8 cellular contexts compared by ENCODE assay signal in genomic region chr7:19051767-19052375, GRCh38.
A peak's percentile ranks its signal among the peaks of the same experiment; 100 is the strongest.
DNase-seq lines count a peak whose midpoint lies in the region; ATAC-seq and TF ChIP-seq lines count a peak whose summit lies in the region.

No MANE protein-coding gene starts in this region.

- no peaks in the 10 kb centered on the region for H4K20me1 ChIP-seq in Loucy (ENCODE audit: insufficient read depth, low read length, poor library complexity, severe bottlenecking)

- no peak overlapping the region for H3K4me3 Mint-ChIP-seq in activated CD8-positive, alpha-beta T cell treated with anti-CD3 and anti-CD28 coated beads, Interleukin-2, amount 10 ng/mL, durations not matched to agents 7 days and 5 days
- no peak overlapping the region for H3K4me3 Mint-ChIP-seq in immature natural killer cell

- no peak for TF ChIP-seq POLR2A in thyroid gland (IDR thresholded peaks at IDR 0.05)

- H3K4me3 ChIP-seq in Loucy (ENCODE audit: low read length, poor library complexity, severe bottlenecking) (no peak overlapping the region), thyroid gland (replicated peaks in 1 of 3) (no peak overlapping the region)

- H3K4me1 ChIP-seq in Loucy (ENCODE audit: insufficient read depth, low read length, poor library complexity, severe bottlenecking) (no peaks in the 10 kb centered on the region), thyroid gland (no peaks in the 10 kb centered on the region)

- intact Hi-C loops in thyroid gland (cut with DNase I), result no loop called here

- no peaks in the 10 kb centered on the region for H3K4me1 Mint-ChIP-seq in activated CD8-positive, alpha-beta T cell treated with anti-CD3 and anti-CD28 coated beads, Interleukin-2, amount 10 ng/mL, durations not matched to agents 7 days and 5 days (ENCODE audit: low read depth)
- H3K4me1 Mint-ChIP-seq in immature natural killer cell, result no peaks in the 10 kb centered on the region

- H3K27me3 ChIP-seq in Loucy (ENCODE audit: insufficient read depth, low read length, poor library complexity, severe bottlenecking) (no peaks in the 10 kb centered on the region), thyroid gland (no peaks in the 10 kb centered on the region)

- CTCF ChIA-PET in activated CD8-positive, alpha-beta T cell treated with anti-CD3 and anti-CD28 coated beads, Interleukin-2, amount 10 ng/mL, durations not matched to agents 7 days and 5 days (lab: Charles Lee), result interaction anchor here (1.1 to 1.4 kb wide), 2 partner anchors 12 to 26 kb away, joined by 3 to 7 read pairs; no protein-coding TSS in a partner anchor

- no peaks in the 10 kb centered on the region for H3K9me3 Mint-ChIP-seq in activated CD8-positive, alpha-beta T cell treated with anti-CD3 and anti-CD28 coated beads, Interleukin-2, amount 10 ng/mL, durations not matched to agents 7 days and 5 days (ENCODE audit: insufficient read depth)
- peaks cover 0 to 3% (median 0%) of the 10 kb centered on the region in 6 donors for H3K9me3 Mint-ChIP-seq in immature natural killer cell

- H3K9me2 ChIP-seq in Loucy (replicated peaks; ENCODE audit: low read depth, low read length), result no peaks in the 10 kb centered on the region

- H3K36me3 ChIP-seq in Loucy (ENCODE audit: insufficient read depth, low read length), result no peaks in the 10 kb centered on the region
- H3K36me3 ChIP-seq in thyroid gland, result no peaks in the 10 kb centered on the region

- H3K9ac ChIP-seq in Loucy (ENCODE audit: low read depth, low read length, poor library complexity, severe bottlenecking), result no peak overlapping the region

- WGBS in thyroid gland, 2 donors, result 69 to 74% methylated on average over 7 of the region's 7 CpGs

- ATAC-seq in activated CD8-positive, alpha-beta T cell treated with anti-CD3 and anti-CD28 coated beads, Interleukin-2, amount 10 ng/mL, durations not matched to agents 7 days and 5 days, result no peak

- H3K27ac Mint-ChIP-seq in activated CD8-positive, alpha-beta T cell treated with anti-CD3 and anti-CD28 coated beads, Interleukin-2, amount 10 ng/mL, durations not matched to agents 7 days and 5 days, result no peak overlapping the region
- no peak overlapping the region for H3K27ac Mint-ChIP-seq in immature natural killer cell

- DNase-seq in AG08396 (ENCODE audit: low spot score) (peak; percentile 33), ELR (ENCODE audit: low read depth) (peak; percentile 72), HCEC 1CT (peak; percentile 8), immature natural killer cell (peak in 2 of 3 donors; percentile 12 to 16), thyroid gland (peak in 1 of 2 donors; percentile 12), NCI-H128 (lab: John Stamatoyannopoulos, UW; ENCODE audit: unreplicated experiment) (no peak)
- peak; percentile 40 for DNase-seq in activated CD8-positive, alpha-beta T cell treated with anti-CD3 and anti-CD28 coated beads, Interleukin-2, amount 10 ng/mL, durations not matched to agents 7 days and 5 days

- H3K27ac ChIP-seq in thyroid gland, result no peak overlapping the region

- no peaks in the 10 kb centered on the region for H3K79me2 ChIP-seq in Loucy (ENCODE audit: insufficient read depth, low read length)

- no peak overlapping the region for H2AFZ ChIP-seq in Loucy (ENCODE audit: low read length)

- POLR2A ChIA-PET in activated CD8-positive, alpha-beta T cell treated with anti-CD3 and anti-CD28 coated beads, Interleukin-2, amount 10 ng/mL, durations not matched to agents 7 days and 5 days (lab: Charles Lee), result no interaction called here

- H3K27me3 Mint-ChIP-seq in activated CD8-positive, alpha-beta T cell treated with anti-CD3 and anti-CD28 coated beads, Interleukin-2, amount 10 ng/mL, durations not matched to agents 7 days and 5 days (ENCODE audit: low read depth), result no peaks in the 10 kb centered on the region
- H3K27me3 Mint-ChIP-seq in immature natural killer cell (ENCODE audit: low read depth in 3 of 3), result no peaks in the 10 kb centered on the region

- H3K36me3 Mint-ChIP-seq in activated CD8-positive, alpha-beta T cell treated with anti-CD3 and anti-CD28 coated beads, Interleukin-2, amount 10 ng/mL, durations not matched to agents 7 days and 5 days (ENCODE audit: low read depth), result no peaks in the 10 kb centered on the region
- H3K36me3 Mint-ChIP-seq in immature natural killer cell, result no peaks in the 10 kb centered on the region

- no peak overlapping the region for H3K4me2 ChIP-seq in Loucy (ENCODE audit: low read depth, low read length, poor library complexity, severe bottlenecking)

- no peaks in the 10 kb centered on the region for H3F3A ChIP-seq in Loucy (ENCODE audit: low read depth)

- TF ChIP-seq CTCF in Loucy (conservative IDR thresholded peaks at IDR 0.05; ENCODE audit: low read length), result peak; percentile 73
- peak; percentile 28 to 61 (median 50) for TF ChIP-seq CTCF in thyroid gland (IDR thresholded peaks at IDR 0.05)

- H3K9me3 ChIP-seq in Loucy (ENCODE audit: insufficient read depth, low read depth, low read length) (peaks cover 7% of the 10 kb centered on the region; the same call in 1 of the 2 replicates), thyroid gland (no peaks in the 10 kb centered on the region)
